ENCODE assay signal across 9 cellular contexts in the genomic region with DNA sequence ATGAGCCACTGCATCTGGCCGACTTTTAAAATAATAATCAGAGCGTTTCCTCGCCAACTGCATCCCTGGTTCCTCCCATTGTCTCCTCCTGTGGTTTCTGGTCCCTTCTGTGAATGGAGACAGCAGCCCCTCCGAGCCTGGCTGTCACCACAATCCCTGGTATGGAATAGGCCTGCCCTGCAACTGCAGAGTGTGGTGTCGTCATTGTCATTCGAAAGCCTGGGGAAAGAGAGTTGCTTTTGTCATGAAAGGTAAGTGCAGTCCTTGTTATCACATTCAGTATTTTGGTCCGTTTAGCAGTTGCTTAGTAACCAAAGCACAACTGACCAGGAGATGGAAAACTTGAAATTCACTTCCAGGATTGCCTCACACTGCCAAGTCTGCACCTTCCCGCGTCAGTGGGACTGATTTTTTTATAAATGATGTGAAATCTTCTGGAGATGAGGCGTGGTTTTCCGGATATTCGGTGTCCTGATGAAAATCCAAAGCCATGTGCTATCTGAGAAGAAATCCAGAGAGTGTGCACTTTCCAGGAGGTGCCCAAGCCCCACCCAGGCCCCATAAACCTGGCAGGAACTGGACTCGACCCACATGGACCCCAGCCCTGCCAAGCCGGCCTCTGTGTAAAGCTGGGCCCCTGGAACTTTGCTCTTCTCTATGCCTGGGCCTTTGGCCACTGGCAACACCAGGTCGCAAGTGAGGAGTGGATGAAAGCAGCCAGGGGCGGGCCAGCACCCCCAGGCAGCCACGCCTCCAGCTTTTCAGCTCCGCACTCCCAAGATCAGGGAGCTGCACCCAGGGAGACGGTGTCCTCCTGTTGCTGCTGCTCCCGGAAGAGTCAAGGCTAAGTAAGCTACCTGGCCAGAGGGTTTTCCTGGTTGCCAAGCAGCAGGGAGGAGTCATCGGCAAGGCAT.
DNase-seq lines count a peak whose midpoint lies in the region; ATAC-seq and TF ChIP-seq lines count a peak whose summit lies in the region.
"Had no signal": no experiment of that assay in that cellular context is flagged by ENCODE, and none has a peak within 500 bp of the region (broad histone marks: within the 10 kb centered on the region; RNA-seq: fewer than 3 reads in every experiment).

No MANE protein-coding gene starts in this region.

- H3K27ac ChIP-seq in right atrium auricular region, result peak overlapping the region; percentile 43 to 67
- H3K27ac ChIP-seq in rectal smooth muscle tissue (ENCODE audit: low read depth, low read length), result peak overlapping the region; percentile 53

- no peaks in the 10 kb centered on the region; the same call in 1 of the 2 replicates for H3K36me3 ChIP-seq in HAP-1 (replicated peaks)
- H3K36me3 ChIP-seq in adipocyte (ENCODE audit: control insufficient read depth, insufficient read depth, low read length, severe bottlenecking), result no peaks in the 10 kb centered on the region
- H3K36me3 ChIP-seq in right atrium auricular region, result no peaks in the 10 kb centered on the region
- no peaks in the 10 kb centered on the region for H3K36me3 ChIP-seq in rectal smooth muscle tissue (ENCODE audit: control insufficient read depth, insufficient read depth, low read length)

- H3K27me3 ChIP-seq in HAP-1 (ENCODE audit: low read depth) (no peaks in the 10 kb centered on the region), adipocyte (replicated peaks; ENCODE audit: control insufficient read depth, insufficient read depth, low read length) (no peaks in the 10 kb centered on the region), right atrium auricular region (no peaks in the 10 kb centered on the region), rectal smooth muscle tissue (ENCODE audit: control insufficient read depth, insufficient read depth, low read length) (no peaks in the 10 kb centered on the region)

- H3K9me3 ChIP-seq in HAP-1, result no peaks in the 10 kb centered on the region
- no peaks in the 10 kb centered on the region for H3K9me3 ChIP-seq in adipocyte (ENCODE audit: control insufficient read depth, low read length)
- H3K9me3 ChIP-seq in right atrium auricular region, result no peaks in the 10 kb centered on the region

- TF ChIP-seq CTCF in right atrium auricular region (IDR thresholded peaks at IDR 0.05), result no peak

- H3K4me1 ChIP-seq in HAP-1 (peaks cover 15% of the 10 kb centered on the region), adipocyte (ENCODE audit: control insufficient read depth, insufficient read depth, low read length) (no peaks in the 10 kb centered on the region), right atrium auricular region (peaks cover 0 to 19% of the 10 kb centered on the region in 2 donors), rectal smooth muscle tissue (ENCODE audit: control insufficient read depth, insufficient read depth, low read length) (peaks cover 6% of the 10 kb centered on the region)

- DNase-seq in HAP-1 (ENCODE audit: low spot score in 2 of 2) (peak; percentile 56 to 71), adipocyte (ENCODE audit: low read depth) (peak; percentile 33), right atrium auricular region (ENCODE audit: low spot score) (no peak), dedifferentiated amniotic fluid mesenchymal stem cell (ENCODE audit: extremely low spot score) (no peak), NCI-H2171 treated with DMSO at 0.1 percent for 48 hours (lab: John Stamatoyannopoulos, UW) (no peak)
- no peak for DNase-seq in stimulated activated naive CD8-positive, alpha-beta T cell treated with anti-CD3 and anti-CD28 coated beads, Interleukin-15, Interleukin-2, amounts not matched to agents 100 U/mL and 50 U/mL, for 24 hours
- DNase-seq: activated CD4-positive, alpha-beta T cell treated with anti-CD3 and anti-CD28 coated beads, Interleukin-2, amount 50 U/mL, for 48 hours had no signal

- no peak for ATAC-seq in stimulated activated naive CD8-positive, alpha-beta T cell treated with anti-CD3 and anti-CD28 coated beads, Interleukin-15, Interleukin-2, amounts not matched to agents 100 U/mL and 50 U/mL, for 24 hours
- no peak for ATAC-seq in HG02938 (IDR thresholded peaks at IDR 0.05; ENCODE audit: unreplicated experiment)

- in situ Hi-C loops in HAP-1 (cut with MboI; ENCODE audit: low sequenced_read_pairs), result no loop called here

- H3K4me3 ChIP-seq in HAP-1, result no peak overlapping the region
- H3K4me3 ChIP-seq in adipocyte (ENCODE audit: low read length), result no peak overlapping the region
- H3K4me3 ChIP-seq in right atrium auricular region, result no peak overlapping the region
- H3K4me3 ChIP-seq in rectal smooth muscle tissue (ENCODE audit: low read length), result no peak overlapping the region

- H3K9ac ChIP-seq in adipocyte (ENCODE audit: low read length) (no peak overlapping the region), rectal smooth muscle tissue (ENCODE audit: low read length) (no peak overlapping the region)

Comparison
In these comparisons a context has a peak if more than half of its experiments do, and no peak if none do; other contexts are left out.
1. DNase-seq: peak in HAP-1 (2 of 2) and adipocyte (single experiment); none in right atrium auricular region (single experiment), stimulated activated naive CD8-positive, alpha-beta T cell treated with anti-CD3 and anti-CD28 coated beads, Interleukin-15, Interleukin-2, amounts not matched to agents 100 U/mL and 50 U/mL, for 24 hours (single experiment), dedifferentiated amniotic fluid mesenchymal stem cell (single experiment) and NCI-H2171 treated with DMSO at 0.1 percent for 48 hours (single experiment).